12 cellular contexts compared by ENCODE assay signal in genomic region chr6:134171517-134171916, GRCh38.
DNase-seq lines count a peak whose midpoint lies in the region; ATAC-seq, FAIRE-seq and TF ChIP-seq lines count a peak whose summit lies in the region.
"Had no signal": no experiment of that assay in that cellular context is flagged by ENCODE, and none has a peak within 500 bp of the region (broad histone marks: within the 10 kb centered on the region; RNA-seq: fewer than 3 reads in every experiment).

No MANE protein-coding gene starts in this region.

- intact Hi-C loops in activated T-helper 2 cell treated with anti-CD3 and anti-CD28 coated beads, Interferon-gamma antibody, Interleukin-2, Interleukin-4, amounts not matched to agents 10 μg/mL and 5 μg/mL and 100 μg/mL, durations not matched to agents 14 hours and 24 hours and 36 hours (cut with micrococcal nuclease) = loop anchor here (10.0 kb wide), 1 partner anchor 1013 kb away; the partner anchor contains the start of gene MYB

- H3K27me3 Mint-ChIP-seq in activated T-helper 2 cell treated with anti-CD3 and anti-CD28 coated beads, Interferon-gamma antibody, Interleukin-2, Interleukin-4, amounts not matched to agents 10 μg/mL and 5 μg/mL and 100 μg/mL, durations not matched to agents 14 hours and 24 hours and 36 hours (ENCODE audit: low read depth) = peaks cover 1% of the 10 kb centered on the region
- H3K27me3 Mint-ChIP-seq: central memory CD8-positive, alpha-beta T cell had no signal

- no peak overlapping the region for H3K27ac Mint-ChIP-seq in activated T-helper 2 cell treated with anti-CD3 and anti-CD28 coated beads, Interferon-gamma antibody, Interleukin-2, Interleukin-4, amounts not matched to agents 10 μg/mL and 5 μg/mL and 100 μg/mL, durations not matched to agents 14 hours and 24 hours and 36 hours

- H3K4me1 Mint-ChIP-seq in activated T-helper 2 cell treated with anti-CD3 and anti-CD28 coated beads, Interferon-gamma antibody, Interleukin-2, Interleukin-4, amounts not matched to agents 10 μg/mL and 5 μg/mL and 100 μg/mL, durations not matched to agents 14 hours and 24 hours and 36 hours (ENCODE audit: low read depth) = peaks cover 40% of the 10 kb centered on the region

- no peaks in the 10 kb centered on the region for H3K9me3 Mint-ChIP-seq in activated T-helper 2 cell treated with anti-CD3 and anti-CD28 coated beads, Interferon-gamma antibody, Interleukin-2, Interleukin-4, amounts not matched to agents 10 μg/mL and 5 μg/mL and 100 μg/mL, durations not matched to agents 14 hours and 24 hours and 36 hours
- H3K9me3 Mint-ChIP-seq: central memory CD8-positive, alpha-beta T cell had no signal

- peak; percentile 28 for DNase-seq in EH (ENCODE audit: low read depth)
- DNase-seq in activated T-helper 2 cell treated with anti-CD3 and anti-CD28 coated beads, Interferon-gamma antibody, Interleukin-2, Interleukin-4, amounts not matched to agents 10 μg/mL and 5 μg/mL and 100 μg/mL, durations not matched to agents 14 hours and 24 hours and 36 hours (ENCODE audit: low spot score) = no peak
- peak in 1 of 2 donors; percentile 6 for DNase-seq in foreskin fibroblast
- no peak for DNase-seq in retinal pigment epithelial cell (ENCODE audit: low read depth)
- no peak for DNase-seq in effector CD4-positive, alpha-beta T cell
- DNase-seq in HEK293T (ENCODE audit: extremely low spot score) = no peak
- no peak for DNase-seq in GM12892 (ENCODE audit: insufficient read length)
- DNase-seq: kidney glomerular epithelial cell, NCI-H1930, T1000 had no signal

- no peak for FAIRE-seq in GM12892 (lab: Jason Lieb, UNC)

- POLR2A ChIA-PET in HEK293T (lab: Yijun Ruan, JAX) = no interaction called here

- TF ChIP-seq CTCF in foreskin fibroblast (IDR thresholded peaks at IDR 0.05; ENCODE audit: low read depth, low read length) = no peak
- no peak for TF ChIP-seq CTCF in retinal pigment epithelial cell (conservative IDR thresholded peaks at IDR 0.05; ENCODE audit: low read depth, low read length)

- no peak for ATAC-seq in GM19395 (IDR thresholded peaks at IDR 0.05; ENCODE audit: unreplicated experiment)

- H3K4me3 ChIP-seq in foreskin fibroblast (ENCODE audit: low read depth in 1 of 2, low read length in 2 of 2) (peak overlapping the region; percentile 95 to 100), retinal pigment epithelial cell (ENCODE audit: low read length) (peak overlapping the region; percentile 99)

- peaks cover 64% of the 10 kb centered on the region for H3K36me3 Mint-ChIP-seq in activated T-helper 2 cell treated with anti-CD3 and anti-CD28 coated beads, Interferon-gamma antibody, Interleukin-2, Interleukin-4, amounts not matched to agents 10 μg/mL and 5 μg/mL and 100 μg/mL, durations not matched to agents 14 hours and 24 hours and 36 hours (ENCODE audit: low read depth)

- peak overlapping the region; percentile 98 for H3K4me3 Mint-ChIP-seq in activated T-helper 2 cell treated with anti-CD3 and anti-CD28 coated beads, Interferon-gamma antibody, Interleukin-2, Interleukin-4, amounts not matched to agents 10 μg/mL and 5 μg/mL and 100 μg/mL, durations not matched to agents 14 hours and 24 hours and 36 hours (ENCODE audit: low read depth)
- H3K4me3 Mint-ChIP-seq: central memory CD8-positive, alpha-beta T cell had no signal

- TF ChIP-seq POLR2A in GM12892 (IDR thresholded peaks at IDR 0.05; ENCODE audit: low read depth, low read length) = no peak

- CTCF ChIA-PET in HEK293T (lab: Yijun Ruan, JAX) = interaction anchor here (1.2 kb wide), 1 partner anchor 711 kb away, joined by 3 read pairs; no protein-coding TSS in a partner anchor

TF ChIP-seq in HEK293T, 16 proteins besides CTCF, POLR2A, EP300 and RAD21:
- no peak for TF ChIP-seq HDGF (IDR thresholded peaks at IDR 0.05; ENCODE audit: borderline replicate concordance)
- TF ChIP-seq FOXK2 (IDR thresholded peaks at IDR 0.05) = no peak
- no peak for TF ChIP-seq BHLHE40 (IDR thresholded peaks at IDR 0.05; ENCODE audit: borderline replicate concordance)
- no peak for TF ChIP-seq FOXA1 (IDR thresholded peaks at IDR 0.05)
TF ChIP-seq in HEK293T: peak in this region for 0.
